Comparison of ENCODE assay signal across 27 cellular contexts in genomic region chr5:73858054-73858453, GRCh38.
"Had no signal": no experiment of that assay in that cellular context is flagged by ENCODE, and none has a peak within 500 bp of the region (broad histone marks: within the 10 kb centered on the region; RNA-seq: fewer than 3 reads in every experiment).

No MANE protein-coding gene starts in this region.

- H3K27me3 Mint-ChIP-seq: natural killer cell treated with Interleukin-12 subunit alpha and Interleukin-12 subunit beta and Interleukin-15 and Interleukin-18, amount 100 ng/mL, for 72 hours had no signal

- H3K27ac Mint-ChIP-seq: activated CD4-positive, alpha-beta memory T cell treated with anti-CD3 and anti-CD28 coated beads, Interleukin-2, amount 10 ng/mL, durations not matched to agents 7 days and 5 days; activated CD4-positive, alpha-beta T cell treated with anti-CD3 and anti-CD28 coated beads, Interleukin-2, amount 10 ng/mL, durations not matched to agents 7 days and 5 days; activated naive CD4-positive, alpha-beta T cell treated with anti-CD3 and anti-CD28 coated beads, Interleukin-2, amount 10 ng/mL, durations not matched to agents 7 days and 5 days; activated naive CD8-positive, alpha-beta T cell treated with anti-CD3 and anti-CD28 coated beads, Interleukin-2, amount 10 ng/mL, durations not matched to agents 7 days and 5 days; activated T-cell treated with anti-CD3 and anti-CD28 coated beads, Interleukin-2, amount 50 U/mL, for 24 hours; natural killer cell treated with Interleukin-12 subunit alpha and Interleukin-12 subunit beta and Interleukin-15 and Interleukin-18, amount 100 ng/mL, for 72 hours; stimulated activated naive B cell treated with anti-CD40 and anti-IgM and Interleukin-4, amounts not matched to agents 10 μg/mL and 1 μg/mL and 100 μg/mL, for 72 hours had no signal

- H3K36me3 Mint-ChIP-seq: activated naive CD4-positive, alpha-beta T cell treated with anti-CD3 and anti-CD28 coated beads, Interleukin-2, amount 10 ng/mL, durations not matched to agents 7 days and 5 days; activated naive CD8-positive, alpha-beta T cell treated with anti-CD3 and anti-CD28 coated beads, Interleukin-2, amount 10 ng/mL, durations not matched to agents 7 days and 5 days; natural killer cell treated with Interleukin-12 subunit alpha and Interleukin-12 subunit beta and Interleukin-15 and Interleukin-18, amount 100 ng/mL, for 72 hours; stimulated activated naive B cell treated with anti-CD40 and anti-IgM and Interleukin-4, amounts not matched to agents 10 μg/mL and 1 μg/mL and 100 μg/mL, for 72 hours had no signal

- H3K4me3 ChIP-seq: breast epithelium, esophagus muscularis mucosa, lower lobe of right lung, stomach, suprapubic skin, tibial artery, upper lobe of right lung had no signal

- H3K36me3 ChIP-seq: breast epithelium, lower lobe of right lung, suprapubic skin had no signal

- DNase-seq: activated CD4-positive, alpha-beta memory T cell treated with anti-CD3 and anti-CD28 coated beads, Interleukin-2, amount 10 ng/mL, durations not matched to agents 7 days and 5 days; activated CD4-positive, alpha-beta T cell treated with anti-CD3 and anti-CD28 coated beads for 1 hour; activated CD4-positive, alpha-beta T cell treated with anti-CD3 and anti-CD28 coated beads, Interleukin-2, amount 10 ng/mL, durations not matched to agents 7 days and 5 days; activated CD8-positive, alpha-beta memory T cell treated with anti-CD3 and anti-CD28 coated beads, Interleukin-2, amount 50 U/mL, for 48 hours; activated gamma-delta T cell; activated naive CD4-positive, alpha-beta T cell treated with anti-CD3 and anti-CD28 coated beads, Interleukin-2, amount 10 ng/mL, durations not matched to agents 7 days and 5 days; activated naive CD8-positive, alpha-beta T cell treated with anti-CD3 and anti-CD28 coated beads, Interleukin-2, amount 10 ng/mL, durations not matched to agents 7 days and 5 days; activated T-cell treated with anti-CD3 and anti-CD28 coated beads, Interleukin-2, amount 50 U/mL, for 24 hours; central memory CD4-positive, alpha-beta T cell; dermis blood vessel endothelial cell; effector CD4-positive, alpha-beta T cell; islet precursor cell; left cardiac atrium; lower lobe of right lung; mesendoderm; retina; stimulated activated CD4-positive, alpha-beta T cell treated with anti-CD3 and anti-CD28 coated beads, Interleukin-15, amount 100 ng/mL, for 24 hours; stimulated activated CD4-positive, alpha-beta T cell treated with anti-CD3 and anti-CD28 coated beads, Interleukin-2, amount 100 ng/mL, for 24 hours; stimulated activated naive B cell treated with anti-CD40 and anti-IgM and Interleukin-4, amounts not matched to agents 10 μg/mL and 1 μg/mL and 100 μg/mL, for 72 hours; stomach; T-helper 1 cell; tibial artery; upper lobe of right lung had no signal

- H3K27ac ChIP-seq: esophagus muscularis mucosa, lower lobe of right lung, stomach, suprapubic skin, tibial artery, upper lobe of right lung had no signal

- H3K4me1 ChIP-seq: breast epithelium had no signal

- H3K4me1 Mint-ChIP-seq: activated CD4-positive, alpha-beta memory T cell treated with anti-CD3 and anti-CD28 coated beads, Interleukin-2, amount 10 ng/mL, durations not matched to agents 7 days and 5 days; activated CD4-positive, alpha-beta T cell treated with anti-CD3 and anti-CD28 coated beads, Interleukin-2, amount 10 ng/mL, durations not matched to agents 7 days and 5 days; activated naive CD4-positive, alpha-beta T cell treated with anti-CD3 and anti-CD28 coated beads, Interleukin-2, amount 10 ng/mL, durations not matched to agents 7 days and 5 days; activated naive CD8-positive, alpha-beta T cell treated with anti-CD3 and anti-CD28 coated beads, Interleukin-2, amount 10 ng/mL, durations not matched to agents 7 days and 5 days had no signal

- H3K9me3 ChIP-seq: breast epithelium, esophagus muscularis mucosa, lower lobe of right lung, stomach, suprapubic skin, tibial artery, upper lobe of right lung had no signal

- H3K9me3 Mint-ChIP-seq: activated CD4-positive, alpha-beta memory T cell treated with anti-CD3 and anti-CD28 coated beads, Interleukin-2, amount 10 ng/mL, durations not matched to agents 7 days and 5 days; activated CD4-positive, alpha-beta T cell treated with anti-CD3 and anti-CD28 coated beads, Interleukin-2, amount 10 ng/mL, durations not matched to agents 7 days and 5 days; activated naive CD4-positive, alpha-beta T cell treated with anti-CD3 and anti-CD28 coated beads, Interleukin-2, amount 10 ng/mL, durations not matched to agents 7 days and 5 days; activated naive CD8-positive, alpha-beta T cell treated with anti-CD3 and anti-CD28 coated beads, Interleukin-2, amount 10 ng/mL, durations not matched to agents 7 days and 5 days; activated T-cell treated with anti-CD3 and anti-CD28 coated beads, Interleukin-2, amount 50 U/mL, for 24 hours; natural killer cell treated with Interleukin-12 subunit alpha and Interleukin-12 subunit beta and Interleukin-15 and Interleukin-18, amount 100 ng/mL, for 72 hours; stimulated activated naive B cell treated with anti-CD40 and anti-IgM and Interleukin-4, amounts not matched to agents 10 μg/mL and 1 μg/mL and 100 μg/mL, for 72 hours had no signal

- H3K27me3 ChIP-seq: breast epithelium, esophagus muscularis mucosa, stomach, suprapubic skin, tibial artery, upper lobe of right lung had no signal

- ATAC-seq: left cardiac atrium; lower lobe of right lung; natural killer cell treated with Interleukin-12 subunit alpha and Interleukin-12 subunit beta and Interleukin-15 and Interleukin-18, amount 100 ng/mL, for 72 hours; stimulated activated naive B cell treated with anti-CD40 and anti-IgM and Interleukin-4, amounts not matched to agents 10 μg/mL and 1 μg/mL and 100 μg/mL, for 72 hours; upper lobe of right lung had no signal

- H3K4me3 Mint-ChIP-seq: activated CD4-positive, alpha-beta memory T cell treated with anti-CD3 and anti-CD28 coated beads, Interleukin-2, amount 10 ng/mL, durations not matched to agents 7 days and 5 days; activated CD4-positive, alpha-beta T cell treated with anti-CD3 and anti-CD28 coated beads, Interleukin-2, amount 10 ng/mL, durations not matched to agents 7 days and 5 days; activated naive CD4-positive, alpha-beta T cell treated with anti-CD3 and anti-CD28 coated beads, Interleukin-2, amount 10 ng/mL, durations not matched to agents 7 days and 5 days; activated naive CD8-positive, alpha-beta T cell treated with anti-CD3 and anti-CD28 coated beads, Interleukin-2, amount 10 ng/mL, durations not matched to agents 7 days and 5 days; activated T-cell treated with anti-CD3 and anti-CD28 coated beads, Interleukin-2, amount 50 U/mL, for 24 hours; natural killer cell treated with Interleukin-12 subunit alpha and Interleukin-12 subunit beta and Interleukin-15 and Interleukin-18, amount 100 ng/mL, for 72 hours; stimulated activated naive B cell treated with anti-CD40 and anti-IgM and Interleukin-4, amounts not matched to agents 10 μg/mL and 1 μg/mL and 100 μg/mL, for 72 hours had no signal
